ENCODE assay signal across 1 cellular context in the genomic region with DNA sequence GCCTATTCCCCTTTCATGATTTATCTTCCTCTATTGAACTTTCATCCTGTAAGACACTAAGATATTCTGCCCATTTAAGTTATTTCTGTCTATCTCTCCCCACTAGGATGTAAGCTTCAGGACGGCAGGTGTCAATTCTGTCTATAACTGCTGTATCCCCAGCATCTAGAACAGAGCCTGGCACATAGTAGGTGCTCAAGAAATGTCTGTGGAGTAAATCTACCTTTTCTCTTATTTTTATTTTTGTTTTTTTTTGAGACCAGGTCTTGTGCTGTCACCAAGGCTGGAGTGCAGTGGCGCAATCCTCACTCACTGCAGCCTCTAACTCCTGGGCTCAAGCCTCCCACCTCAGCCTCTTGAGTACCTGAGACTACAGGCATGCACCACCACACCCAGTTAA.
TF ChIP-seq lines count a peak whose summit lies in the region.

No MANE protein-coding gene starts in this region.

TF ChIP-seq in K562, 482 proteins besides CTCF, POLR2A, EP300 and RAD21:
- TF ChIP-seq ZKSCAN1 (IDR thresholded peaks at IDR 0.05; ENCODE audit: low read depth, low read length) (peak; percentile 88), HNRNPL (IDR thresholded peaks at IDR 0.05; ENCODE audit: low read depth, low read length) (no peak), PATZ1 (CRISPR knock-in tag; IDR thresholded peaks at IDR 0.05; ENCODE audit: borderline replicate concordance) (no peak)
